Comparison of ENCODE assay signal across 17 cellular contexts in the genomic region with DNA sequence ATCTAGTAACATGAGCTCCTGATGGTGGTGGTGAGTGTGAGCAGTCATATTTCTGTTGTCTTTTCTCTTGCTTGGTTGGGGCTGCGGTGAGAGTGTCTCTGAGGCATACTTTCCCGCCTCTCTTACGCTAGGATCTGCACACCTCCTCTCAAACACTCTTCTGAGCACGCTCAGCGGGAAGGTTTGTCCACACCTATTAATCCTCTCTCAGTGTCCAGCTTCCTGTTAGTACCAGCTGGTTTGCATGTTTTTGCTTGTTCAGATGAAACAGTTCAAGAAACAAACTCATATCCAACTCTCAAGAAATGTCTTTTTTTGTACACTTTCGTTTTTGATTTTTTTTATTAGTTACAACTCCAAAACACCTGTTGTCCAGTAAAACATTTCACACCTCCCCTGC.
A peak's percentile ranks its signal among the peaks of the same experiment; 100 is the strongest.
DNase-seq lines count a peak whose midpoint lies in the region; ATAC-seq and TF ChIP-seq lines count a peak whose summit lies in the region.
"Had no signal": no experiment of that assay in that cellular context is flagged by ENCODE, and none has a peak within 500 bp of the region (broad histone marks: within the 10 kb centered on the region; RNA-seq: fewer than 3 reads in every experiment).

No MANE protein-coding gene starts in this region.

- H4K8ac ChIP-seq in trophoblast cell (ENCODE audit: low read depth, low read length): no peak overlapping the region

- H3K9ac ChIP-seq in trophoblast cell (ENCODE audit: low read length): no peak overlapping the region
- H3K9ac ChIP-seq: BLaER1 had no signal

- no peak overlapping the region for H4K12ac ChIP-seq in trophoblast cell (ENCODE audit: low read depth, low read length)

- H2AFZ ChIP-seq in trophoblast cell (ENCODE audit: insufficient read depth, low read length, poor library complexity): no peak overlapping the region

- no peaks in the 10 kb centered on the region for H3K27me3 Mint-ChIP-seq in T-helper 2 cell treated with Interferon-gamma antibody and Interleukin-4, amounts not matched to agents 5 μg/mL and 100 μg/mL, for 36 hours (ENCODE audit: low read depth)
- H3K27me3 Mint-ChIP-seq in T-helper 17 cell (no peaks in the 10 kb centered on the region), progenitor cell of endocrine pancreas (no peaks in the 10 kb centered on the region)

- peaks cover 22 to 25% of the 10 kb centered on the region in 2 experiments for H3K36me3 ChIP-seq in trophoblast cell (ENCODE audit: control insufficient read depth in 1 of 2, insufficient read depth in 2 of 2, low read length in 2 of 2)

- H2BK12ac ChIP-seq in trophoblast cell (ENCODE audit: low read length): no peak overlapping the region

- H3K9me3 Mint-ChIP-seq in T-helper 2 cell treated with Interferon-gamma antibody and Interleukin-4, amounts not matched to agents 5 μg/mL and 100 μg/mL, for 36 hours: no peaks in the 10 kb centered on the region
- no peaks in the 10 kb centered on the region for H3K9me3 Mint-ChIP-seq in progenitor cell of endocrine pancreas (ENCODE audit: low read depth)

- H3K27me3 ChIP-seq in trophoblast cell (ENCODE audit: insufficient read depth, low read length): no peaks in the 10 kb centered on the region
- H3K27me3 ChIP-seq: BLaER1 had no signal

- WGBS in trophoblast cell (ENCODE audit: extremely low coverage, insufficient coverage, insufficient read length): no CpG with 5 or more reads among the region's 6 CpGs

- H3K36me3 Mint-ChIP-seq in T-helper 2 cell treated with Interferon-gamma antibody and Interleukin-4, amounts not matched to agents 5 μg/mL and 100 μg/mL, for 36 hours (ENCODE audit: low read depth): peaks cover 2% of the 10 kb centered on the region
- peaks cover 11% of the 10 kb centered on the region for H3K36me3 Mint-ChIP-seq in T-helper 17 cell (ENCODE audit: low read depth)
- H3K36me3 Mint-ChIP-seq in progenitor cell of endocrine pancreas (ENCODE audit: insufficient read depth): peaks cover 12% of the 10 kb centered on the region

- H3K27ac Mint-ChIP-seq in T-helper 2 cell treated with Interferon-gamma antibody and Interleukin-4, amounts not matched to agents 5 μg/mL and 100 μg/mL, for 36 hours: peak overlapping the region; percentile 17
- H3K27ac Mint-ChIP-seq in T-helper 17 cell (peak overlapping the region; percentile 53), progenitor cell of endocrine pancreas (peak overlapping the region; percentile 30)

- no peak for ATAC-seq in T-helper 17 cell
- no peak for ATAC-seq in HG03135 (IDR thresholded peaks at IDR 0.05; ENCODE audit: unreplicated experiment)

- H3K79me2 ChIP-seq in trophoblast cell (ENCODE audit: control insufficient read depth, insufficient read depth, low read length, poor library complexity): no peaks in the 10 kb centered on the region

- no peak overlapping the region for H3K23ac ChIP-seq in trophoblast cell (ENCODE audit: low read length)

- no peak for TF ChIP-seq CTCF in progenitor cell of endocrine pancreas (IDR thresholded peaks at IDR 0.05; ENCODE audit: unreplicated experiment)

- no peak overlapping the region for H4K91ac ChIP-seq in trophoblast cell (ENCODE audit: low read depth, low read length)

- no peak overlapping the region for H2BK5ac ChIP-seq in trophoblast cell (ENCODE audit: low read depth, low read length, poor library complexity)

- H3K9me3 ChIP-seq in T-helper 17 cell (ENCODE audit: control insufficient read depth, low read length, poor library complexity, severe bottlenecking): no peaks in the 10 kb centered on the region
- H3K9me3 ChIP-seq in trophoblast cell (ENCODE audit: insufficient read depth, low read depth, low read length): no peaks in the 10 kb centered on the region
- H3K9me3 ChIP-seq: BLaER1 had no signal

- H3K4me1 ChIP-seq in trophoblast cell (ENCODE audit: control insufficient read depth in 1 of 2, insufficient read depth in 2 of 2, low read length in 2 of 2): peaks cover 7 to 9% of the 10 kb centered on the region in 2 experiments

- no peak overlapping the region for H3K18ac ChIP-seq in trophoblast cell (ENCODE audit: low read length)

- H2AK5ac ChIP-seq in trophoblast cell (ENCODE audit: low read length): no peak overlapping the region

- no peak overlapping the region for H3K27ac ChIP-seq in trophoblast cell (ENCODE audit: low read depth, low read length)
- H3K27ac ChIP-seq: BLaER1 had no signal

- H3K4me3 Mint-ChIP-seq in T-helper 2 cell treated with Interferon-gamma antibody and Interleukin-4, amounts not matched to agents 5 μg/mL and 100 μg/mL, for 36 hours: no peak overlapping the region
- no peak overlapping the region for H3K4me3 Mint-ChIP-seq in T-helper 17 cell
- no peak overlapping the region for H3K4me3 Mint-ChIP-seq in progenitor cell of endocrine pancreas (ENCODE audit: low read depth)

- no peak for DNase-seq in T-helper 2 cell treated with Interferon-gamma antibody and Interleukin-4, amounts not matched to agents 5 μg/mL and 100 μg/mL, for 36 hours (ENCODE audit: low spot score)
- DNase-seq in T-helper 2 cell (no peak), NCI-H187 (lab: John Stamatoyannopoulos, UW) (peak; percentile 12 to 20), T-helper 17 cell (no peak), progenitor cell of endocrine pancreas (ENCODE audit: low spot score, unreplicated experiment) (no peak), Kasumi-1 (lab: John Stamatoyannopoulos, UW) (no peak), trophoblast cell (no peak)
- DNase-seq: DMS 273 treated with DMSO at 0.1 percent for 48 hours, H7, IMR-90, Karpas-422, NCI-H1105 treated with DMSO at 0.1 percent for 48 hours, NCI-H2029, NCI-H524 treated with DMSO at 0.1 percent for 48 hours, SIG-M5 had no signal

- H3K14ac ChIP-seq in trophoblast cell (ENCODE audit: low read length): no peak overlapping the region

- peaks cover 4% of the 10 kb centered on the region for H3K79me1 ChIP-seq in trophoblast cell (ENCODE audit: low read length)

- no peak overlapping the region for H3K4ac ChIP-seq in trophoblast cell (ENCODE audit: low read depth, low read length)

- H3K4me1 Mint-ChIP-seq in T-helper 2 cell treated with Interferon-gamma antibody and Interleukin-4, amounts not matched to agents 5 μg/mL and 100 μg/mL, for 36 hours (ENCODE audit: low read depth): peaks cover 3% of the 10 kb centered on the region
- H3K4me1 Mint-ChIP-seq in T-helper 17 cell (peaks cover 18% of the 10 kb centered on the region), progenitor cell of endocrine pancreas (ENCODE audit: low read depth) (no peaks in the 10 kb centered on the region)

- no peak overlapping the region for H3K4me3 ChIP-seq in trophoblast cell (ENCODE audit: low read depth, low read length)
- H3K4me3 ChIP-seq: BLaER1 had no signal

- no peak overlapping the region for H3K4me2 ChIP-seq in trophoblast cell (ENCODE audit: low read length)
- H3K4me2 ChIP-seq: BLaER1 had no signal

- no peak overlapping the region for H2BK120ac ChIP-seq in trophoblast cell (ENCODE audit: insufficient read depth, low read length, poor library complexity)

Comparison
In these comparisons a context has a peak if more than half of its experiments do, and no peak if none do; other contexts are left out.
1. DNase-seq: peak in NCI-H187 (2 of 2); none in T-helper 2 cell treated with Interferon-gamma antibody and Interleukin-4, amounts not matched to agents 5 μg/mL and 100 μg/mL, for 36 hours (single experiment), T-helper 2 cell (0 of 5), T-helper 17 cell (0 of 3), progenitor cell of endocrine pancreas (single experiment), Kasumi-1 (0 of 2) and trophoblast cell (0 of 2).
2. Peak in every context shown above with its lines, with median percentiles within 50 percentile points of each other: H3K27ac Mint-ChIP-seq.